In the genomic region with DNA sequence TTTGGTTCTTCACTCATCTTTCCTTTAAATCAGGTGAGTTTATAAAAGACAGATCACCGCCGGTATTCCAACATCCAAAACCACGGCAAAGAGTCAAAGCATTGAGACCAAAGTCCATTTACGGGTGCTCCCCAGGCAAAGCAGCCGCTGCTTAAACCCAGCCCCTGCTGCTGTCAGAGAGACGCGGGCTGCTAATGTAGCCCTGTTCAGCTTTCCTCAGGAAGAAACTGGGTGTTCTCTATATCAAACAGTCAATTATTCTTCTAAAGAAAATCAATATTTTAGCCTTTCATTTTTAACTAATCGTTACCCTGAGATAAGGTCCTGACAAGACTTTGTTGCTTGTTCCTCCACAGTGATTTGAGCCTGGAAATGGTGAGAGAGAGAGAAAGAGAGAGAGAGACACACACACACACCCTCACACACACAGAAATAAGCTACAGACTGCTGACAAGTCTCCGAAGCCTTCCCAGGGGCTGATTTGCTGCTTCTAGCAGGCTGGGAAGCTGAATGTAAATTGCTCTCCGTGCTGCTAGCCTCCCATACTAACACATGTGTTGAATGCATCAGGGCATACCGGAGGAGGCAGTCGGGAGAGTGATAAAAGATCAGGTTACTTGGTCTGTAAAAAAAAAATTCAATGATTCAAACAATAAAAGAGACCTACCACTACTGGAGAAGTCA, we compare ENCODE assay signal across 8 cellular contexts.
DNase-seq lines count a peak whose midpoint lies in the region; ATAC-seq lines count a peak whose summit lies in the region.

No MANE protein-coding gene starts in this region.

- H3K9me3 ChIP-seq in mucosa of stomach (ENCODE audit: control insufficient read depth, low read length) (no peaks in the 10 kb centered on the region), stomach smooth muscle (ENCODE audit: control insufficient read depth in 2 of 2, low read length in 2 of 2) (no peaks in the 10 kb centered on the region)

- no peaks in the 10 kb centered on the region for H3K36me3 ChIP-seq in mucosa of stomach (ENCODE audit: control insufficient read depth, insufficient read depth, low read length)
- H3K36me3 ChIP-seq in stomach smooth muscle (ENCODE audit: control insufficient read depth in 2 of 2, insufficient read depth in 2 of 2, low read length in 2 of 2), result no peaks in the 10 kb centered on the region

- peak overlapping the region; percentile 19 for H3K9ac ChIP-seq in mucosa of stomach (ENCODE audit: low read length)
- H3K9ac ChIP-seq in stomach smooth muscle (ENCODE audit: low read length in 2 of 2), result peak overlapping the region; percentile 14 to 44

- H3K4me3 ChIP-seq in mucosa of stomach (ENCODE audit: low read length) (peak overlapping the region; percentile 11), stomach smooth muscle (ENCODE audit: low read length in 2 of 2) (peak overlapping the region; percentile 64 to 71)

- H3K27ac ChIP-seq in stomach smooth muscle (ENCODE audit: low read length), result no peak overlapping the region

- ATAC-seq in esophagus mucosa (peak; percentile 37), GM21717 (IDR thresholded peaks at IDR 0.05; ENCODE audit: unreplicated experiment) (no peak)

- H3K27me3 ChIP-seq in mucosa of stomach (ENCODE audit: control insufficient read depth, insufficient read depth, low read length) (no peaks in the 10 kb centered on the region), stomach smooth muscle (ENCODE audit: control insufficient read depth in 1 of 2, insufficient read depth in 2 of 2, low read length in 2 of 2) (no peaks in the 10 kb centered on the region)

- H3K4me1 ChIP-seq in mucosa of stomach (ENCODE audit: control insufficient read depth, insufficient read depth, low read length) (peaks cover 8% of the 10 kb centered on the region), stomach smooth muscle (ENCODE audit: control insufficient read depth, insufficient read depth, low read length) (peaks cover 2% of the 10 kb centered on the region)

- peak; percentile 37 for DNase-seq in DMS153 (lab: John Stamatoyannopoulos, UW)
- peak; percentile 6 for DNase-seq in HuH-7.5 (ENCODE audit: low spot score)
- DNase-seq in activated CD4-positive, alpha-beta T cell treated with anti-CD3 and anti-CD28 coated beads, Interleukin-2, amount 50 U/mL, for 24 hours (ENCODE audit: low read depth in 1 of 2, low spot score in 1 of 2), result peak; percentile 18 to 20
- no peak for DNase-seq in RKO (ENCODE audit: low spot score)
